Comparison of ENCODE assay signal across 15 cellular contexts in genomic region chr1:108503062-108503740, GRCh38. TPM values are rescaled to one million over a fixed set of nuclear protein-coding genes. Genes with fewer than 3 reads are reported as not detected.
DNase-seq lines count a peak whose midpoint lies in the region; ATAC-seq and TF ChIP-seq lines count a peak whose summit lies in the region.
"Had no signal": no experiment of that assay in that cellular context is flagged by ENCODE, and none has a peak within 500 bp of the region (broad histone marks: within the 10 kb centered on the region; RNA-seq: fewer than 3 reads in every experiment).

No MANE protein-coding gene starts in this region.

- peak overlapping the region; percentile 38 for H3K4me2 ChIP-seq in PC-3 (ENCODE audit: low read length)

- H3K9ac ChIP-seq in PC-3 (ENCODE audit: low read length): no peak overlapping the region

- H3K9me3 ChIP-seq in PC-3 (ENCODE audit: low read length): no peaks in the 10 kb centered on the region
- H3K9me3 ChIP-seq: body of pancreas had no signal

- no peaks in the 10 kb centered on the region for H3K9me2 ChIP-seq in PC-3 (replicated peaks; ENCODE audit: low read length)

- H3K4me3 ChIP-seq in PC-3 (ENCODE audit: low read length): no peak overlapping the region
- H3K4me3 ChIP-seq: body of pancreas had no signal

- no peaks in the 10 kb centered on the region for H3K79me2 ChIP-seq in PC-3 (ENCODE audit: low read length)

- no peak for TF ChIP-seq CTCF in PC-3 (conservative IDR thresholded peaks at IDR 0.05; ENCODE audit: low read depth, low read length)

- ATAC-seq in PC-3: peak; percentile 64; the same call in 1 of the 2 replicates
- ATAC-seq: body of pancreas; stimulated activated naive CD8-positive, alpha-beta T cell treated with anti-CD3 and anti-CD28 coated beads, Interleukin-15, amount 100 ng/mL, for 72 hours had no signal

- POLR2A ChIA-PET in PC-3 (lab: Charles Lee; ENCODE audit: unreplicated experiment): no interaction called here

- no TSS peak for BruUV-seq in PC-3 (replicated peaks; lab: Mats Ljungman, UMichigan)

- in situ Hi-C loops in G401 (cut with HindIII; ENCODE audit: low sequenced_read_pairs): no loop called here

- DNase-seq in G401 (ENCODE audit: low spot score) (peak; percentile 7), PC-3 (peak; percentile 79), epidermal melanocyte (ENCODE audit: insufficient read length, low spot score) (peak; percentile 25), non-pigmented ciliary epithelial cell (ENCODE audit: low read depth) (peak; percentile 36), MV-4-11 (lab: John Stamatoyannopoulos, UW) (no peak), globus pallidus (ENCODE audit: low spot score) (no peak), NCI-H1417 treated with DMSO at 0.1 percent for 48 hours (lab: John Stamatoyannopoulos, UW) (no peak)
- no peak for DNase-seq in activated CD4-positive, alpha-beta T cell treated with anti-CD3 and anti-CD28 coated beads for 48 hours
- DNase-seq: activated CD8-positive, alpha-beta memory T cell treated with anti-CD3 and anti-CD28 coated beads for 24 hours; hypothalamus; NCI-H2029; stimulated activated naive CD8-positive, alpha-beta T cell treated with anti-CD3 and anti-CD28 coated beads, Interleukin-15, amount 100 ng/mL, for 72 hours had no signal

- H2AFZ ChIP-seq in PC-3 (ENCODE audit: low read length): no peak overlapping the region

- intact Hi-C loops in PC-3 (cut with micrococcal nuclease): no loop called here

- peaks cover 12% of the 10 kb centered on the region for H3K4me1 ChIP-seq in PC-3 (ENCODE audit: insufficient read depth, low read length)
- H3K4me1 ChIP-seq: body of pancreas had no signal

- CTCF ChIA-PET in PC-3 (lab: Charles Lee): no interaction called here

- no peak overlapping the region for H3K27ac ChIP-seq in PC-3 (ENCODE audit: low read length)
- H3K27ac ChIP-seq: body of pancreas, HL-60 had no signal

- H3F3A ChIP-seq in PC-3 (ENCODE audit: low read length, unreplicated experiment): no peaks in the 10 kb centered on the region

- no peaks in the 10 kb centered on the region for H4K20me1 ChIP-seq in PC-3 (ENCODE audit: low read length)

- no peaks in the 10 kb centered on the region for H3K27me3 ChIP-seq in PC-3 (ENCODE audit: low read length)
- H3K27me3 ChIP-seq: body of pancreas had no signal

- H3K36me3 ChIP-seq in PC-3 (ENCODE audit: low read depth, low read length): no peaks in the 10 kb centered on the region

RNA-seq across cellular contexts. Expression of gene NBPF6, which starts 53.1 kb away (rescaled TPM):
- total RNA-seq in G401 (2014; rRNA removed; shearing (Covaris generic)): not detected in 2 replicates
- 0.07 TPM in 1 of 2 replicates, not detected in the other for total RNA-seq in PC-3 (2014; rRNA removed)
- total RNA-seq: body of pancreas, neural crest cell had no signal

RNA-seq across cellular contexts. Expression of gene EEIG2, which starts 56.7 kb away (rescaled TPM):
- total RNA-seq in G401 (2014; rRNA removed; shearing (Covaris generic)): 14.7 and 16.5 TPM in 2 replicates
- total RNA-seq in PC-3 (2014; rRNA removed): 5.2 and 6.2 TPM in 2 replicates

Comparison
In these comparisons a context has a peak if more than half of its experiments do, and no peak if none do; other contexts are left out.
1. DNase-seq: peak in G401 (single experiment), PC-3 (single experiment), epidermal melanocyte (single experiment) and non-pigmented ciliary epithelial cell (single experiment); none in MV-4-11 (single experiment), globus pallidus (single experiment), activated CD4-positive, alpha-beta T cell treated with anti-CD3 and anti-CD28 coated beads for 48 hours (single experiment) and NCI-H1417 treated with DMSO at 0.1 percent for 48 hours (single experiment).